In the genomic region with DNA sequence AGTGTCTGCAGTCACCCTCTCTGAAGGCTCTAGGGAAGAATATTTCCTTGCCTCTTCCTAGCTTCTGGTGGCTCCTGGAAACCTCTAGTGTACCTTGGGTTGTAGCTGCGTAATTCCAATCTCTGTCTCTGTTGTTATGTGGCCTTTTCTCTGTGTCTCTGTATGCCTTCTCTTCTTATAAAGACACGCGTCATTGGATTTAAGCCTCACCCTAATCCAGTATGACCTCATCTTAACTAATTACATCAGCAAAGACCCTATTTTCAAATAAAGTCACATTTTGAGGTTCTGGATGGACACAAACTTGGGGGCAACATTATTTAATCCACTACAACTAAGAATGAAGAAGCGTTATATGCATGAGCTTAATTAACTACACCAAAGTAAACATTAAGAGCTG, we compare ENCODE assay signal across 28 cellular contexts.
DNase-seq lines count a peak whose midpoint lies in the region; ATAC-seq, FAIRE-seq and TF ChIP-seq lines count a peak whose summit lies in the region.
"Had no signal": no experiment of that assay in that cellular context is flagged by ENCODE, and none has a peak within 500 bp of the region (broad histone marks: within the 10 kb centered on the region; RNA-seq: fewer than 3 reads in every experiment).

No MANE protein-coding gene starts in this region.

- in situ Hi-C loops in K562 (cut with MboI), result no loop called here

- DNase-seq in NCI-H82 (lab: John Stamatoyannopoulos, UW) (peak; percentile 39), NCI-H82 treated with DMSO at 0.1 percent for 48 hours (lab: John Stamatoyannopoulos, UW; ENCODE audit: unreplicated experiment) (no peak), NCI-H69 (lab: John Stamatoyannopoulos, UW) (peak; percentile 30), K562 (ENCODE audit: extremely low read depth in 1 of 4, low spot score in 3 of 4) (no peak), neural progenitor cell (ENCODE audit: low spot score) (peak; percentile 50), NCI-H146 treated with DMSO at 0.1 percent for 48 hours (lab: John Stamatoyannopoulos, UW; ENCODE audit: unreplicated experiment) (no peak)
- DNase-seq: 8988T; AML-193; Calu3; CD8-positive, alpha-beta memory T cell; DMS153; H7; MG63; NCI-H1092; NCI-H1436; NCI-H1930; NCI-H226; NCI-H510A treated with DMSO at 0.1 percent for 48 hours; NCI-H774; PC-3; SHP77 treated with DMSO at 0.1 percent for 48 hours; SK-N-SH had no signal

- no peak overlapping the region for H3K27ac Mint-ChIP-seq in neural progenitor cell
- H3K27ac Mint-ChIP-seq: CD8-positive, alpha-beta memory T cell had no signal

- H3K36me3 Mint-ChIP-seq in neural progenitor cell, result peaks cover 2% of the 10 kb centered on the region
- H3K36me3 Mint-ChIP-seq: CD8-positive, alpha-beta memory T cell had no signal

- no peaks in the 10 kb centered on the region for H3K9me1 ChIP-seq in K562 (ENCODE audit: control insufficient read depth, insufficient read depth, low read length)

- 46% methylated on average over 4 of the region's 4 CpGs for WGBS in K562 (ENCODE audit: insufficient coverage, low coverage, missing lambda C conversion rate)

- H3K4me3 ChIP-seq in K562 (no peak overlapping the region), neural progenitor cell (no peak overlapping the region)

- POLR2A ChIA-PET in K562 (lab: Yijun Ruan, JAX), result interaction anchor here (0.6 to 2.4 kb wide), 5 partner anchors 9 to 411 kb away, joined by 3 to 11 read pairs (median 3); no protein-coding TSS in a partner anchor

- H3K4me1 Mint-ChIP-seq in neural progenitor cell, result peaks cover 10% of the 10 kb centered on the region

- H3K4me2 ChIP-seq in K562 (ENCODE audit: insufficient read depth, low read length), result peak overlapping the region; percentile 69
- H3K4me2 ChIP-seq in neural progenitor cell, result peak overlapping the region; percentile 66

- TF ChIP-seq CTCF in K562 (IDR thresholded peaks at IDR 0.05 in 2 of 3, conservative IDR thresholded peaks at IDR 0.05 in 1 of 3; ENCODE audit: insufficient read depth in 2 of 3, low read depth in 1 of 3, low read length in 3 of 3), result no peak
- no peak for TF ChIP-seq CTCF in neural progenitor cell (IDR thresholded peaks at IDR 0.05)

- no peak for TF ChIP-seq EP300 in K562 (IDR thresholded peaks at IDR 0.05; ENCODE audit: low read length)

- intact Hi-C loops in K562 (cut with micrococcal nuclease), result no loop called here

- H3K4me1 ChIP-seq in K562 (replicated peaks in 1 of 2; ENCODE audit: control insufficient read depth in 2 of 2, insufficient read depth in 2 of 2, low read length in 2 of 2) (peaks cover 6 to 22% of the 10 kb centered on the region in 2 experiments; a peak in 3 of 5 replicates), neural progenitor cell (no peaks in the 10 kb centered on the region)

- no peak for TF ChIP-seq RAD21 in K562 (CRISPR knock-in tag; conservative IDR thresholded peaks at IDR 0.05 in 1 of 2, IDR thresholded peaks at IDR 0.05 in 1 of 2)

- peak; percentile 51 for ATAC-seq in K562
- ATAC-seq in HG03432 (IDR thresholded peaks at IDR 0.05; ENCODE audit: unreplicated experiment), result no peak
- no peak for ATAC-seq in GM18519 (IDR thresholded peaks at IDR 0.05; ENCODE audit: low FRiP score, unreplicated experiment)
- ATAC-seq: PC-3 had no signal

- peaks cover 9% of the 10 kb centered on the region for H3F3A ChIP-seq in neural progenitor cell (ENCODE audit: low read depth)

- H3K27me3 ChIP-seq in K562 (ENCODE audit: control insufficient read depth in 2 of 2, insufficient read depth in 2 of 2, low read length in 2 of 2) (no peaks in the 10 kb centered on the region), neural progenitor cell (peaks cover 11% of the 10 kb centered on the region)
- H3K27me3 ChIP-seq: MG63 had no signal

- H4K20me1 ChIP-seq in K562 (replicated peaks; ENCODE audit: control insufficient read depth, insufficient read depth, low read length) (no peaks in the 10 kb centered on the region), neural progenitor cell (ENCODE audit: low read depth) (no peaks in the 10 kb centered on the region)

- peaks cover 7% of the 10 kb centered on the region for H3K27me3 Mint-ChIP-seq in neural progenitor cell (ENCODE audit: insufficient read depth, low read depth)

- no TSS peak for BruUV-seq in K562 (replicated peaks; lab: Mats Ljungman, UMichigan)

- H3K79me2 ChIP-seq in K562 (ENCODE audit: control insufficient read depth, insufficient read depth, low read length), result no peaks in the 10 kb centered on the region
- H3K79me2 ChIP-seq in neural progenitor cell (ENCODE audit: low read depth), result no peaks in the 10 kb centered on the region

- H3K27ac ChIP-seq in K562 (ENCODE audit: extremely low read depth, low read depth, low read length) (no peak overlapping the region), neural progenitor cell (no peak overlapping the region)
- H3K27ac ChIP-seq: C4-2B, RWPE1 had no signal

- peaks cover 2% of the 10 kb centered on the region for H3K9me3 Mint-ChIP-seq in neural progenitor cell

- H3K9me3 ChIP-seq in K562 (replicated peaks; ENCODE audit: control insufficient read depth, insufficient read depth, low read depth, low read length) (no peaks in the 10 kb centered on the region), neural progenitor cell (ENCODE audit: low read depth) (no peaks in the 10 kb centered on the region)
- H3K9me3 ChIP-seq: MG63, SK-N-SH had no signal

- no peak for TF ChIP-seq POLR2A in K562 (conservative IDR thresholded peaks at IDR 0.05)

- H2AFZ ChIP-seq in K562 (ENCODE audit: low read depth, low read length), result peak overlapping the region; percentile 78
- no peak overlapping the region for H2AFZ ChIP-seq in neural progenitor cell (replicated peaks)

- H3K9ac ChIP-seq in K562 (ENCODE audit: insufficient read depth in 1 of 2, low read depth in 2 of 2, low read length in 2 of 2) (peak overlapping the region in 1 of 2 experiments; percentile 55; a peak in 1 of 4 replicates), neural progenitor cell (no peak overlapping the region)
- H3K9ac ChIP-seq: SK-N-SH had no signal

- FAIRE-seq in K562 (lab: Jason Lieb, UNC), result no peak
- FAIRE-seq: G401.6, HTR-8/SVneo had no signal

- H3K36me3 ChIP-seq in K562 (ENCODE audit: control insufficient read depth, insufficient read depth, low read length) (no peaks in the 10 kb centered on the region), neural progenitor cell (no peaks in the 10 kb centered on the region)
- H3K36me3 ChIP-seq: MG63 had no signal

- H3K4me3 Mint-ChIP-seq in neural progenitor cell, result peak overlapping the region; percentile 2
- H3K4me3 Mint-ChIP-seq: CD8-positive, alpha-beta memory T cell had no signal

- CTCF ChIA-PET in K562 (lab: Yijun Ruan, JAX; ENCODE audit: low intra/inter-chr PET ratio), result no interaction called here

TF ChIP-seq in K562, 482 proteins besides CTCF, POLR2A, EP300 and RAD21 (continues in another document):
- TF ChIP-seq TARDBP (IDR thresholded peaks at IDR 0.05) (0 out of 2 replicates have a peak, but pooled peaks have one; percentile 53), CREB1 (IDR thresholded peaks at IDR 0.05) (peak; percentile 74), CREB1 (CRISPR knock-in tag; IDR thresholded peaks at IDR 0.05) (peak; percentile 50), SP2 (IDR thresholded peaks at IDR 0.05; ENCODE audit: extremely low read depth, low read depth, low read length, poor library complexity, severe bottlenecking) (no peak), CBFA2T3 (IDR thresholded peaks at IDR 0.05) (no peak), NCOA1 (IDR thresholded peaks at IDR 0.05; ENCODE audit: low read depth) (peak; percentile 78), ATF7 (IDR thresholded peaks at IDR 0.05) (peak; percentile 89), ZBTB17 (CRISPR knock-in tag; IDR thresholded peaks at IDR 0.05) (no peak), MTA1 (IDR thresholded peaks at IDR 0.05; ENCODE audit: borderline replicate concordance) (0 out of 2 replicates have a peak, but pooled peaks have one; percentile 50)
- TF ChIP-seq, protein P1, sequence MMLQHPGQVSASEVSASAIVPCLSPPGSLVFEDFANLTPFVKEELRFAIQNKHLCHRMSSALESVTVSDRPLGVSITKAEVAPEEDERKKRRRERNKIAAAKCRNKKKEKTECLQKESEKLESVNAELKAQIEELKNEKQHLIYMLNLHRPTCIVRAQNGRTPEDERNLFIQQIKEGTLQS (IDR thresholded peaks at IDR 0.05), result peak; percentile 89
- TF ChIP-seq, protein P1 (CRISPR knock-in tag; conservative IDR thresholded peaks at IDR 0.05), result no peak
- TF ChIP-seq, protein P2, sequence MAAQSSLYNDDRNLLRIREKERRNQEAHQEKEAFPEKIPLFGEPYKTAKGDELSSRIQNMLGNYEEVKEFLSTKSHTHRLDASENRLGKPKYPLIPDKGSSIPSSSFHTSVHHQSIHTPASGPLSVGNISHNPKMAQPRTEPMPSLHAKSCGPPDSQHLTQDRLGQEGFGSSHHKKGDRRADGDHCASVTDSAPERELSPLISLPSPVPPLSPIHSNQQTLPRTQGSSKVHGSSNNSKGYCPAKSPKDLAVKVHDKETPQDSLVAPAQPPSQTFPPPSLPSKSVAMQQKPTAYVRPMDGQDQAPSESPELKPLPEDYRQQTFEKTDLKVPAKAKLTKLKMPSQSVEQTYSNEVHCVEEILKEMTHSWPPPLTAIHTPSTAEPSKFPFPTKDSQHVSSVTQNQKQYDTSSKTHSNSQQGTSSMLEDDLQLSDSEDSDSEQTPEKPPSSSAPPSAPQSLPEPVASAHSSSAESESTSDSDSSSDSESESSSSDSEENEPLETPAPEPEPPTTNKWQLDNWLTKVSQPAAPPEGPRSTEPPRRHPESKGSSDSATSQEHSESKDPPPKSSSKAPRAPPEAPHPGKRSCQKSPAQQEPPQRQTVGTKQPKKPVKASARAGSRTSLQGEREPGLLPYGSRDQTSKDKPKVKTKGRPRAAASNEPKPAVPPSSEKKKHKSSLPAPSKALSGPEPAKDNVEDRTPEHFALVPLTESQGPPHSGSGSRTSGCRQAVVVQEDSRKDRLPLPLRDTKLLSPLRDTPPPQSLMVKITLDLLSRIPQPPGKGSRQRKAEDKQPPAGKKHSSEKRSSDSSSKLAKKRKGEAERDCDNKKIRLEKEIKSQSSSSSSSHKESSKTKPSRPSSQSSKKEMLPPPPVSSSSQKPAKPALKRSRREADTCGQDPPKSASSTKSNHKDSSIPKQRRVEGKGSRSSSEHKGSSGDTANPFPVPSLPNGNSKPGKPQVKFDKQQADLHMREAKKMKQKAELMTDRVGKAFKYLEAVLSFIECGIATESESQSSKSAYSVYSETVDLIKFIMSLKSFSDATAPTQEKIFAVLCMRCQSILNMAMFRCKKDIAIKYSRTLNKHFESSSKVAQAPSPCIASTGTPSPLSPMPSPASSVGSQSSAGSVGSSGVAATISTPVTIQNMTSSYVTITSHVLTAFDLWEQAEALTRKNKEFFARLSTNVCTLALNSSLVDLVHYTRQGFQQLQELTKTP (IDR thresholded peaks at IDR 0.05; ENCODE audit: low read depth in 1 of 2, partially characterized antibody in 2 of 2), result peak in 1 of 2 experiments; percentile 27

Comparison
In these comparisons a context has a peak if more than half of its experiments do, and no peak if none do; other contexts are left out.
1. DNase-seq: peak in NCI-H82 (single experiment), NCI-H69 (single experiment) and neural progenitor cell (single experiment); none in NCI-H82 treated with DMSO at 0.1 percent for 48 hours (single experiment), K562 (0 of 4) and NCI-H146 treated with DMSO at 0.1 percent for 48 hours (single experiment).